Comparison of ENCODE assay signal across 13 cellular contexts in the genomic region with DNA sequence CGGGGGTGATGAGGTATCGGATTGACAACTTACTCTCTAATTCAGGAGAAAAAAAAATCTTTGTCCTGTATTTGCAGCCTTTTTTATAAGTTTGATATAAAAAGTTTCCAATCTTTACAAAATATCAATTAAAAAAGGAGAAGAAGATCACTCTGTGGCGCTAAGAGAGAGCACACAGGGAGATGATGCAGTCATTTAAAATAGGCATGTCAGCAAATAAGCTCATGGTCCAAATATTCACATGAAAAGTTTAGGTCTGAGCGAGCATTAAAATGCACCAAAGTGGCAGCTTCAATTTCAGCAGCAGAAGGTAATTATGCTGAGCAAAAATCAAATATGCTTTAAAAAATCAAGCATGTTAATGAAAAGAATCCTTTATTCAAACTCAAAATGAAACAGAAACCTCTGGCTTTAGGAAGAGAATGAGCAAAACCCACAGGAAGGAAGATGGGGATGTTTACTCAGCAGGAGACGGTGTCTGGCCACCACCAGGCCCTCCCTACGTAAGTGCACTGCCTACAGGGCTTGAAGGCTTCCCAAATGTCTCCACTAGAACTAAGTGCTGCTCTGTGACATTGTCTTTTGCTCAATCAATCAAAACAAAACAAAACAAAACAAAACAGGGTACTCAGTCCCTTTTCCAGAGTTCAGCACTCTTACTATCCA.
DNase-seq lines count a peak whose midpoint lies in the region; ATAC-seq and TF ChIP-seq lines count a peak whose summit lies in the region.
"Had no signal": no experiment of that assay in that cellular context is flagged by ENCODE, and none has a peak within 500 bp of the region (broad histone marks: within the 10 kb centered on the region; RNA-seq: fewer than 3 reads in every experiment).

No MANE protein-coding gene starts in this region.

- intact Hi-C loops in mucosa of descending colon (cut with DNase I, micrococcal nuclease), result no loop called here
- intact Hi-C loops in tibial artery (cut with DNase I; ENCODE audit: low total_unique reads), result no loop called here
- intact Hi-C loops in testis (cut with DNase I; ENCODE audit: low total_unique reads), result no loop called here

- H3K36me3 ChIP-seq in mucosa of descending colon (ENCODE audit: low read depth) (no peaks in the 10 kb centered on the region), tibial artery (no peaks in the 10 kb centered on the region), testis (ENCODE audit: low read depth, missing control alignments) (no peaks in the 10 kb centered on the region)

- H3K9me3 ChIP-seq in mucosa of descending colon (no peaks in the 10 kb centered on the region), tibial artery (no peaks in the 10 kb centered on the region), testis (no peaks in the 10 kb centered on the region)
- H3K9me3 ChIP-seq: esophagus squamous epithelium had no signal

- no peaks in the 10 kb centered on the region for H3K4me1 ChIP-seq in mucosa of descending colon (ENCODE audit: low read depth)
- H3K4me1 ChIP-seq in tibial artery, result no peaks in the 10 kb centered on the region
- no peaks in the 10 kb centered on the region for H3K4me1 ChIP-seq in testis
- H3K4me1 ChIP-seq: esophagus squamous epithelium had no signal

- DNase-seq in Daoy (ENCODE audit: low read depth) (peak; percentile 25), KBM-7 (peak; percentile 29), choroid plexus epithelial cell (ENCODE audit: low read depth) (peak; percentile 19), mucosa of descending colon (peak in 1 of 3 donors; percentile 9), tibial artery (no peak), testis (no peak), NCI-H2081 treated with DMSO at 0.1 percent for 48 hours (lab: John Stamatoyannopoulos, UW) (no peak), erythroblast (lab: John Stamatoyannopoulos, UW) (no peak)
- DNase-seq: activated CD8-positive, alpha-beta memory T cell treated with anti-CD3 and anti-CD28 coated beads, Interleukin-2, amount 50 U/mL, for 4 hours; esophagus squamous epithelium; NCI-H1092; NCI-H446 treated with DMSO at 0.1 percent for 48 hours had no signal

- H3K27ac ChIP-seq in tibial artery (no peak overlapping the region), testis (no peak overlapping the region)
- H3K27ac ChIP-seq: esophagus squamous epithelium, HL-60 had no signal

- 52 to 67% methylated on average over 6 of the region's 6 CpGs for WGBS in testis, 2 donors

- ATAC-seq in mucosa of descending colon, result peak; percentile 45

- no peak for TF ChIP-seq POLR2A in testis (IDR thresholded peaks at IDR 0.05)
- no peak for TF ChIP-seq POLR2A in erythroblast (IDR thresholded peaks at IDR 0.05; ENCODE audit: low read length)

- H3K27me3 ChIP-seq in tibial artery (no peaks in the 10 kb centered on the region), testis (no peaks in the 10 kb centered on the region)
- H3K27me3 ChIP-seq: esophagus squamous epithelium had no signal

- TF ChIP-seq CTCF in choroid plexus epithelial cell (conservative IDR thresholded peaks at IDR 0.05; ENCODE audit: low read depth, low read length) (no peak), mucosa of descending colon (IDR thresholded peaks at IDR 0.05) (no peak), tibial artery (IDR thresholded peaks at IDR 0.05) (no peak), testis (IDR thresholded peaks at IDR 0.05) (no peak)

- in situ Hi-C loops in KBM-7 (cut with MboI; ENCODE audit: low pct_unique_long_range_greater_than_20kb, low sequenced_read_pairs), result no loop called here

- no peak overlapping the region for H3K4me3 ChIP-seq in choroid plexus epithelial cell (ENCODE audit: low read depth, low read length)
- H3K4me3 ChIP-seq in mucosa of descending colon, result no peak overlapping the region
- no peak overlapping the region for H3K4me3 ChIP-seq in tibial artery
- no peak overlapping the region for H3K4me3 ChIP-seq in testis
- H3K4me3 ChIP-seq: esophagus squamous epithelium had no signal

Comparison
In these comparisons a context has a peak if more than half of its experiments do, and no peak if none do; other contexts are left out.
1. DNase-seq: peak in Daoy (single experiment), KBM-7 (single experiment) and choroid plexus epithelial cell (single experiment); none in tibial artery (0 of 2), testis (single experiment), NCI-H2081 treated with DMSO at 0.1 percent for 48 hours (single experiment) and erythroblast (0 of 2).